In genomic region chr12:53489242-53489915, GRCh38 we compare ENCODE assay signal across 34 cellular contexts. TPM values are rescaled to one million over a fixed set of nuclear protein-coding genes. Genes with fewer than 3 reads are reported as not detected.
DNase-seq lines count a peak whose midpoint lies in the region; ATAC-seq and TF ChIP-seq lines count a peak whose summit lies in the region.
"Had no signal": no experiment of that assay in that cellular context is flagged by ENCODE, and none has a peak within 500 bp of the region (broad histone marks: within the 10 kb centered on the region; RNA-seq: fewer than 3 reads in every experiment).

No MANE protein-coding gene starts in this region.

- intact Hi-C loops in HCT116 (cut with micrococcal nuclease): no loop called here
- intact Hi-C loops in testis (cut with DNase I; ENCODE audit: low total_unique reads): no loop called here

- H3K4me3 ChIP-seq in HCT116 (replicated peaks in 1 of 2; ENCODE audit: low read depth in 1 of 2, low read length in 2 of 2): no peak overlapping the region
- H3K4me3 ChIP-seq in testis: no peak overlapping the region
- no peak overlapping the region for H3K4me3 ChIP-seq in MG63
- H3K4me3 ChIP-seq: heart right ventricle, smooth muscle cell, upper lobe of left lung had no signal

- peak overlapping the region; percentile 19; the same call in 1 of the 2 replicates for H3K27ac ChIP-seq in 22Rv1
- H3K27ac ChIP-seq in HCT116 (ENCODE audit: low read depth, low read length): no peak overlapping the region
- no peak overlapping the region for H3K27ac ChIP-seq in testis
- H3K27ac ChIP-seq: foreskin keratinocyte, heart right ventricle had no signal

- no peaks in the 10 kb centered on the region; the same call in 1 of the 2 replicates for H4K20me1 ChIP-seq in HCT116 (ENCODE audit: insufficient read depth)

- peaks cover 8 to 14% of the 10 kb centered on the region in 2 experiments; a peak in 3 of 4 replicates for H3K36me3 ChIP-seq in HCT116 (ENCODE audit: control insufficient read depth in 1 of 2, insufficient read depth in 2 of 2, low read length in 2 of 2)
- H3K36me3 ChIP-seq in testis (ENCODE audit: low read depth, missing control alignments): no peaks in the 10 kb centered on the region
- H3K36me3 ChIP-seq in MG63: peaks cover 7% of the 10 kb centered on the region

- BruUV-seq in HCT116 (replicated peaks; lab: Mats Ljungman, UMichigan): no TSS peak

- H3K27me3 Mint-ChIP-seq in brain: peaks cover 4% of the 10 kb centered on the region
- H3K27me3 Mint-ChIP-seq in naive thymus-derived CD8-positive, alpha-beta T cell: no peaks in the 10 kb centered on the region

- TF ChIP-seq RAD21 in HCT116 (IDR thresholded peaks at IDR 0.05; ENCODE audit: low read depth): no peak

- POLR2A ChIA-PET in HCT116 (lab: Charles Lee): no interaction called here
- POLR2A ChIA-PET in naive thymus-derived CD8-positive, alpha-beta T cell (lab: Charles Lee): interaction anchor here (1.2 to 5.6 kb wide), 2 partner anchors 11 kb away, joined by 3 to 48 read pairs; partner anchors contain the start of genes MAP3K12 and TARBP2

- no peak for TF ChIP-seq POLR2A in HCT116 (IDR thresholded peaks at IDR 0.05; ENCODE audit: borderline replicate concordance, extremely low read depth, insufficient read depth, insufficient read length)
- TF ChIP-seq POLR2A in testis (IDR thresholded peaks at IDR 0.05): no peak

- no peak for ATAC-seq in HCT116
- ATAC-seq in naive thymus-derived CD8-positive, alpha-beta T cell: no peak
- ATAC-seq: foreskin keratinocyte, heart right ventricle, left cardiac atrium had no signal

- H3K27me3 ChIP-seq in HCT116 (ENCODE audit: insufficient read depth, low read length) (no peaks in the 10 kb centered on the region), testis (no peaks in the 10 kb centered on the region), MG63 (no peaks in the 10 kb centered on the region)
- H3K27me3 ChIP-seq: foreskin keratinocyte, heart right ventricle, upper lobe of left lung had no signal

- peaks cover 0 to 4% (median 0%) of the 10 kb centered on the region in 5 experiments for H3K9me3 Mint-ChIP-seq in brain
- no peaks in the 10 kb centered on the region for H3K9me3 Mint-ChIP-seq in naive thymus-derived CD8-positive, alpha-beta T cell
- H3K9me3 Mint-ChIP-seq: T-helper 1 cell treated with Interleukin-12 subunit alpha and Interleukin-12 subunit beta and Interleukin-4 antibody, amounts not matched to agents 30 μg/mL and 1 μg/mL, for 36 hours had no signal

- peaks cover 21% of the 10 kb centered on the region for H3K36me3 Mint-ChIP-seq in brain
- H3K36me3 Mint-ChIP-seq in naive thymus-derived CD8-positive, alpha-beta T cell: peaks cover 0 to 14% (median 0%) of the 10 kb centered on the region in 3 donors

- H3K9me3 ChIP-seq in HCT116 (ENCODE audit: control insufficient read depth in 1 of 2, insufficient read depth in 1 of 2, low read depth in 1 of 2, low read length in 2 of 2) (no peaks in the 10 kb centered on the region), testis (no peaks in the 10 kb centered on the region), MG63 (no peaks in the 10 kb centered on the region)
- H3K9me3 ChIP-seq: Caco-2, heart right ventricle, upper lobe of left lung had no signal

- peak overlapping the region in 1 of 5 experiments; percentile 35 for H3K4me3 Mint-ChIP-seq in brain
- no peak overlapping the region for H3K4me3 Mint-ChIP-seq in naive thymus-derived CD8-positive, alpha-beta T cell
- H3K4me3 Mint-ChIP-seq: T-helper 1 cell treated with Interleukin-12 subunit alpha and Interleukin-12 subunit beta and Interleukin-4 antibody, amounts not matched to agents 30 μg/mL and 1 μg/mL, for 36 hours had no signal

- CTCF ChIA-PET in HCT116 (lab: Charles Lee): interaction anchor here (1.3 kb wide), 1 partner anchor 15 kb away, joined by 3 read pairs; no protein-coding TSS in a partner anchor

- no peaks in the 10 kb centered on the region for H3K79me2 ChIP-seq in HCT116 (ENCODE audit: insufficient read depth, low read length)

- TF ChIP-seq CTCF in 22Rv1 (IDR thresholded peaks at IDR 0.05) (no peak), HCT116 (IDR thresholded peaks at IDR 0.05 in 2 of 3, conservative IDR thresholded peaks at IDR 0.05 in 1 of 3; ENCODE audit: borderline replicate concordance in 1 of 3, insufficient read depth in 1 of 3, low read depth in 2 of 3, low read length in 2 of 3) (no peak), brain (conservative IDR thresholded peaks at IDR 0.05) (no peak), testis (IDR thresholded peaks at IDR 0.05) (no peak)

- no peak for DNase-seq in HCT116 (ENCODE audit: low read depth, low spot score)
- DNase-seq in naive thymus-derived CD8-positive, alpha-beta T cell: no peak
- DNase-seq in H4 (ENCODE audit: low spot score): no peak
- DNase-seq in testis: no peak
- DNase-seq in NAMALWA (ENCODE audit: low spot score): no peak
- no peak for DNase-seq in MG63
- DNase-seq: activated CD4-positive, alpha-beta T cell treated with anti-CD3 and anti-CD28 coated beads for 1 hour; activated naive CD4-positive, alpha-beta T cell treated with Interleukin-2 at 50 U/mL for 16 hours; activated T-cell treated with anti-CD3 and anti-CD28 coated beads, Interleukin-2, amount 50 U/mL, for 48 hours; amniotic stem cell; Caco-2; effector CD8-positive, alpha-beta T cell; foreskin keratinocyte; GDM1; heart right ventricle; KBM-7; left cardiac atrium; mammary epithelial cell; MM.1S; NCI-H1417 treated with DMSO at 0.1 percent for 48 hours; NCI-H2081 treated with DMSO at 0.1 percent for 48 hours; NCI-H774; occipital lobe; stimulated activated CD4-positive, alpha-beta T cell treated with anti-CD3 and anti-CD28 coated beads, Interleukin-2, amount 100 ng/mL, for 24 hours had no signal

- RAD21 ChIA-PET in HCT116 (lab: Charles Lee; ENCODE audit: low non-redundant PET in 1 of 2, low total read pairs in 2 of 2, uncharacterized antibody in 2 of 2, unreplicated experiment in 2 of 2): no interaction called here

- H3K9ac ChIP-seq in HCT116 (ENCODE audit: low read length): no peak overlapping the region

- H2AFZ ChIP-seq in HCT116 (ENCODE audit: low read depth, low read length, poor library complexity, severe bottlenecking): no peak overlapping the region

- H3K4me2 ChIP-seq in HCT116 (ENCODE audit: low read length): no peak overlapping the region
- H3K4me2 ChIP-seq: smooth muscle cell had no signal

- H3K4me1 Mint-ChIP-seq in brain: peaks cover 32% of the 10 kb centered on the region
- H3K4me1 Mint-ChIP-seq in naive thymus-derived CD8-positive, alpha-beta T cell: peaks cover 16 to 40% (median 27%) of the 10 kb centered on the region in 4 donors

- H3K27ac Mint-ChIP-seq in brain: peak overlapping the region in 4 of 5 experiments; percentile 46 to 66 (median 58)
- peak overlapping the region in 7 of 10 donors; percentile 25 to 78 (median 59) for H3K27ac Mint-ChIP-seq in naive thymus-derived CD8-positive, alpha-beta T cell
- H3K27ac Mint-ChIP-seq: T-helper 1 cell treated with Interleukin-12 subunit alpha and Interleukin-12 subunit beta and Interleukin-4 antibody, amounts not matched to agents 30 μg/mL and 1 μg/mL, for 36 hours had no signal

- H3K4me1 ChIP-seq in HCT116 (ENCODE audit: control insufficient read depth in 1 of 2, insufficient read depth in 2 of 2, low read length in 2 of 2) (peaks cover 10 to 19% of the 10 kb centered on the region in 2 experiments; a peak in 3 of 4 replicates), testis (peaks cover 17% of the 10 kb centered on the region)
- H3K4me1 ChIP-seq: foreskin keratinocyte had no signal

- H3K9me2 ChIP-seq in HCT116 (ENCODE audit: insufficient read depth): no peaks in the 10 kb centered on the region

- WGBS in testis, 2 donors: 92 to 94% methylated on average over 5 of the region's 5 CpGs

RNA-seq across cellular contexts. Expression of gene MAP3K12, which starts 9.9 kb away (rescaled TPM):
- total RNA-seq in HCT116 (2021; ENCODE audit: unreplicated experiment): 16.3 TPM
- polyA plus RNA-seq in HCT116 (2012): 12.8 and 17.1 TPM in 2 replicates
- 16.8 TPM for polyA plus RNA-seq in brain (ENCODE audit: insufficient read depth, low read depth, low replicate concordance)
- total RNA-seq in naive thymus-derived CD8-positive, alpha-beta T cell: 10 to 100 TPM; 17.2 to 23.8 TPM
- 1 to 10 TPM; 2.4 to 3.9 (median 3.4) TPM for polyA plus RNA-seq in naive thymus-derived CD8-positive, alpha-beta T cell
- total RNA-seq in H4 (2014; rRNA removed; shearing (Covaris generic)): 9.1 and 14.3 TPM in 2 replicates
- total RNA-seq in testis: 10 to 100 TPM; 52.2 to 56.7 TPM
- polyA plus RNA-seq in testis (ENCODE audit: insufficient read depth, low read depth, low replicate concordance): 28.5 TPM
- 5.7 and 15.0 TPM in 2 replicates for total RNA-seq in MG63 (2014; rRNA removed; shearing (Covaris generic); ENCODE audit: low replicate concordance)

RNA-seq across cellular contexts. Expression of gene TARBP2, which starts 11.7 kb away (rescaled TPM):
- total RNA-seq in HCT116 (2021; ENCODE audit: unreplicated experiment) (40.1 TPM), testis (10 to 100 TPM; 67.6 to 73.1 TPM)
- 36.9 and 47.0 TPM in 2 replicates for polyA plus RNA-seq in HCT116 (2012)
- polyA plus RNA-seq in brain (ENCODE audit: insufficient read depth, low read depth, low replicate concordance) (19.4 TPM), testis (ENCODE audit: insufficient read depth, low read depth, low replicate concordance) (37.8 TPM)
- 10 to 100 TPM; 45.2 to 46.1 TPM for total RNA-seq in naive thymus-derived CD8-positive, alpha-beta T cell
- polyA plus RNA-seq in naive thymus-derived CD8-positive, alpha-beta T cell: 10 to 100 TPM; 27.0 to 32.1 (median 27.9) TPM
- 46.4 and 47.0 TPM in 2 replicates for total RNA-seq in H4 (2014; rRNA removed; shearing (Covaris generic))
- 51.7 and 66.1 TPM in 2 replicates for total RNA-seq in MG63 (2014; rRNA removed; shearing (Covaris generic); ENCODE audit: low replicate concordance)

RNA-seq across cellular contexts. Expression of gene NPFF, which starts 17.9 kb away (rescaled TPM):
- total RNA-seq in HCT116 (2021; ENCODE audit: unreplicated experiment): not detected
- 0.18 and 0.22 TPM in 2 replicates for polyA plus RNA-seq in HCT116 (2012)
- not detected for polyA plus RNA-seq in brain (ENCODE audit: insufficient read depth, low read depth, low replicate concordance)
- not detected for total RNA-seq in naive thymus-derived CD8-positive, alpha-beta T cell
- polyA plus RNA-seq in naive thymus-derived CD8-positive, alpha-beta T cell: not detected
- total RNA-seq in H4 (2014; rRNA removed; shearing (Covaris generic)): not detected in 2 replicates
- 1 to 10 TPM in 1 of 2 donors, not detected in 1; 1.2 TPM for total RNA-seq in testis
- polyA plus RNA-seq in testis (ENCODE audit: insufficient read depth, low read depth, low replicate concordance): not detected
- not detected in 2 replicates for total RNA-seq in MG63 (2014; rRNA removed; shearing (Covaris generic); ENCODE audit: low replicate concordance)
- total RNA-seq: activated CD8-positive, alpha-beta memory T cell treated with anti-CD3 and anti-CD28 coated beads for 36 hours; foreskin keratinocyte; H1; heart right ventricle; HT1080; left cardiac atrium; mammary epithelial cell; myocyte; occipital lobe; smooth muscle cell had no signal
- polyA plus RNA-seq: BJ, H1, heart right ventricle, mammary epithelial cell had no signal

RNA-seq across cellular contexts. Expression of gene PCBP2, which starts 37.5 kb away (rescaled TPM):
- 856 TPM for total RNA-seq in HCT116 (2021; ENCODE audit: unreplicated experiment)
- 944 and 957 TPM in 2 replicates for polyA plus RNA-seq in HCT116 (2012)
- polyA plus RNA-seq in brain (ENCODE audit: insufficient read depth, low read depth, low replicate concordance): 1,093 TPM
- 100 to 1,000 TPM; 858 to 917 TPM for total RNA-seq in naive thymus-derived CD8-positive, alpha-beta T cell
- 100 to 1,000 TPM; 143 to 157 (median 152) TPM for polyA plus RNA-seq in naive thymus-derived CD8-positive, alpha-beta T cell
- 187 and 206 TPM in 2 replicates for total RNA-seq in H4 (2014; rRNA removed; shearing (Covaris generic))
- total RNA-seq in testis: 100 to 1,000 TPM; 553 to 632 TPM
- polyA plus RNA-seq in testis (ENCODE audit: insufficient read depth, low read depth, low replicate concordance): 1,065 TPM
- total RNA-seq in MG63 (2014; rRNA removed; shearing (Covaris generic); ENCODE audit: low replicate concordance): 217 and 279 TPM in 2 replicates

RNA-seq across cellular contexts. Expression of gene PRR13, which starts 47.8 kb away (rescaled TPM):
- total RNA-seq in HCT116 (2021; ENCODE audit: unreplicated experiment) (216 TPM), testis (10 to 100 TPM; 43.4 to 48.5 TPM)
- polyA plus RNA-seq in HCT116 (2012): 262 and 298 TPM in 2 replicates
- polyA plus RNA-seq in brain (ENCODE audit: insufficient read depth, low read depth, low replicate concordance) (109 TPM), testis (ENCODE audit: insufficient read depth, low read depth, low replicate concordance) (120 TPM)
- 100 to 1,000 TPM; 215 to 217 TPM for total RNA-seq in naive thymus-derived CD8-positive, alpha-beta T cell
- polyA plus RNA-seq in naive thymus-derived CD8-positive, alpha-beta T cell: 100 to 1,000 TPM; 513 to 535 (median 534) TPM
- 59.6 and 110 TPM in 2 replicates for total RNA-seq in H4 (2014; rRNA removed; shearing (Covaris generic))
- 41.0 and 60.4 TPM in 2 replicates for total RNA-seq in MG63 (2014; rRNA removed; shearing (Covaris generic); ENCODE audit: low replicate concordance)
